16 cellular contexts compared by ENCODE assay signal in genomic region chr17:4136373-4136772, GRCh38. TPM values are rescaled to one million over a fixed set of nuclear protein-coding genes. Genes with fewer than 3 reads are reported as not detected.
DNase-seq lines count a peak whose midpoint lies in the region; ATAC-seq and TF ChIP-seq lines count a peak whose summit lies in the region.
"Had no signal": no experiment of that assay in that cellular context is flagged by ENCODE, and none has a peak within 500 bp of the region (broad histone marks: within the 10 kb centered on the region; RNA-seq: fewer than 3 reads in every experiment).

No MANE protein-coding gene starts in this region.

- no peak overlapping the region for H3K4me3 ChIP-seq in endodermal cell (ENCODE audit: low read length)
- no peak overlapping the region for H3K4me3 ChIP-seq in upper lobe of right lung

- peak overlapping the region; percentile 23 for H3K27ac Mint-ChIP-seq in stimulated activated naive CD8-positive, alpha-beta T cell treated with anti-CD3 and anti-CD28 coated beads, Interleukin-15, Interleukin-2, amounts not matched to agents 100 ng/mL and 50 ng/mL, for 24 hours
- H3K27ac Mint-ChIP-seq in stimulated activated naive CD8-positive, alpha-beta T cell treated with anti-CD3 and anti-CD28 coated beads, Interleukin-15, amount 100 ng/mL, for 72 hours, result no peak overlapping the region
- peak overlapping the region; percentile 50 for H3K27ac Mint-ChIP-seq in endodermal cell
- H3K27ac Mint-ChIP-seq in stimulated activated naive B cell treated with anti-CD40 and anti-IgM and Interleukin-4, amounts not matched to agents 10 μg/mL and 1 μg/mL and 100 μg/mL, for 72 hours, result no peak overlapping the region
- H3K27ac Mint-ChIP-seq: activated CD4-positive, alpha-beta memory T cell treated with anti-CD3 and anti-CD28 coated beads, Interleukin-2, amount 10 ng/mL, durations not matched to agents 7 days and 5 days; type B pancreatic cell had no signal

- no peaks in the 10 kb centered on the region for H3K27me3 ChIP-seq in endodermal cell (ENCODE audit: control insufficient read depth, insufficient read depth, low read length, poor library complexity, severe bottlenecking)
- no peaks in the 10 kb centered on the region for H3K27me3 ChIP-seq in upper lobe of right lung

- intact Hi-C loops in upper lobe of right lung (cut with DNase I), result no loop called here

- H3K27me3 Mint-ChIP-seq in stimulated activated naive CD8-positive, alpha-beta T cell treated with anti-CD3 and anti-CD28 coated beads, Interleukin-15, Interleukin-2, amounts not matched to agents 100 ng/mL and 50 ng/mL, for 24 hours, result no peaks in the 10 kb centered on the region
- H3K27me3 Mint-ChIP-seq in stimulated activated naive CD8-positive, alpha-beta T cell treated with anti-CD3 and anti-CD28 coated beads, Interleukin-15, amount 100 ng/mL, for 72 hours, result no peaks in the 10 kb centered on the region
- no peaks in the 10 kb centered on the region for H3K27me3 Mint-ChIP-seq in endodermal cell (ENCODE audit: insufficient read depth)
- no peaks in the 10 kb centered on the region for H3K27me3 Mint-ChIP-seq in stimulated activated naive B cell treated with anti-CD40 and anti-IgM and Interleukin-4, amounts not matched to agents 10 μg/mL and 1 μg/mL and 100 μg/mL, for 72 hours
- H3K27me3 Mint-ChIP-seq: activated CD4-positive, alpha-beta memory T cell treated with anti-CD3 and anti-CD28 coated beads, Interleukin-2, amount 10 ng/mL, durations not matched to agents 7 days and 5 days; brain; type B pancreatic cell had no signal

- H3K27ac ChIP-seq in endodermal cell (ENCODE audit: low read depth, low read length) (no peak overlapping the region), upper lobe of right lung (no peak overlapping the region)

- no peak overlapping the region for H3K9ac ChIP-seq in endodermal cell (ENCODE audit: extremely low read depth, low read length, poor library complexity, severe bottlenecking)

- H3K9me3 Mint-ChIP-seq in stimulated activated naive CD8-positive, alpha-beta T cell treated with anti-CD3 and anti-CD28 coated beads, Interleukin-15, Interleukin-2, amounts not matched to agents 100 ng/mL and 50 ng/mL, for 24 hours, result no peaks in the 10 kb centered on the region
- H3K9me3 Mint-ChIP-seq in stimulated activated naive CD8-positive, alpha-beta T cell treated with anti-CD3 and anti-CD28 coated beads, Interleukin-15, amount 100 ng/mL, for 72 hours, result no peaks in the 10 kb centered on the region
- H3K9me3 Mint-ChIP-seq in endodermal cell, result no peaks in the 10 kb centered on the region
- H3K9me3 Mint-ChIP-seq in stimulated activated naive B cell treated with anti-CD40 and anti-IgM and Interleukin-4, amounts not matched to agents 10 μg/mL and 1 μg/mL and 100 μg/mL, for 72 hours, result no peaks in the 10 kb centered on the region
- H3K9me3 Mint-ChIP-seq: activated CD4-positive, alpha-beta memory T cell treated with anti-CD3 and anti-CD28 coated beads, Interleukin-2, amount 10 ng/mL, durations not matched to agents 7 days and 5 days; brain; type B pancreatic cell had no signal

- H3K4me1 Mint-ChIP-seq in stimulated activated naive CD8-positive, alpha-beta T cell treated with anti-CD3 and anti-CD28 coated beads, Interleukin-15, Interleukin-2, amounts not matched to agents 100 ng/mL and 50 ng/mL, for 24 hours (ENCODE audit: low read depth), result peaks cover 57% of the 10 kb centered on the region
- peaks cover 50% of the 10 kb centered on the region for H3K4me1 Mint-ChIP-seq in stimulated activated naive CD8-positive, alpha-beta T cell treated with anti-CD3 and anti-CD28 coated beads, Interleukin-15, amount 100 ng/mL, for 72 hours
- peaks cover 1% of the 10 kb centered on the region for H3K4me1 Mint-ChIP-seq in endodermal cell
- peaks cover 39 to 40% of the 10 kb centered on the region in 2 donors for H3K4me1 Mint-ChIP-seq in stimulated activated naive B cell treated with anti-CD40 and anti-IgM and Interleukin-4, amounts not matched to agents 10 μg/mL and 1 μg/mL and 100 μg/mL, for 72 hours

- TF ChIP-seq CTCF in endodermal cell (conservative IDR thresholded peaks at IDR 0.05) (no peak), upper lobe of right lung (IDR thresholded peaks at IDR 0.05) (no peak)

- H3K36me3 Mint-ChIP-seq in stimulated activated naive CD8-positive, alpha-beta T cell treated with anti-CD3 and anti-CD28 coated beads, Interleukin-15, Interleukin-2, amounts not matched to agents 100 ng/mL and 50 ng/mL, for 24 hours (ENCODE audit: low read depth), result peaks cover 13% of the 10 kb centered on the region
- no peaks in the 10 kb centered on the region for H3K36me3 Mint-ChIP-seq in endodermal cell (ENCODE audit: low read depth)
- H3K36me3 Mint-ChIP-seq in stimulated activated naive B cell treated with anti-CD40 and anti-IgM and Interleukin-4, amounts not matched to agents 10 μg/mL and 1 μg/mL and 100 μg/mL, for 72 hours, result peaks cover 10 to 25% of the 10 kb centered on the region in 2 donors
- H3K36me3 Mint-ChIP-seq: type B pancreatic cell had no signal

- ATAC-seq in stimulated activated naive CD8-positive, alpha-beta T cell treated with anti-CD3 and anti-CD28 coated beads, Interleukin-15, amount 100 ng/mL, for 72 hours, result no peak
- ATAC-seq in upper lobe of right lung (peak; percentile 92), HG02885 (IDR thresholded peaks at IDR 0.05; ENCODE audit: poor library complexity, unreplicated experiment) (no peak), GM21737 (IDR thresholded peaks at IDR 0.05; ENCODE audit: unreplicated experiment) (no peak)
- ATAC-seq in stimulated activated naive B cell treated with anti-CD40 and anti-IgM and Interleukin-4, amounts not matched to agents 10 μg/mL and 1 μg/mL and 100 μg/mL, for 72 hours (replicated peaks), result no peak

- H3K4me1 ChIP-seq in endodermal cell (ENCODE audit: control insufficient read depth, insufficient read depth, low read length), result peaks cover 6% of the 10 kb centered on the region
- H3K4me1 ChIP-seq in upper lobe of right lung, result peaks cover 40% of the 10 kb centered on the region

- H3K9me3 ChIP-seq in endodermal cell (ENCODE audit: control insufficient read depth, low read length) (no peaks in the 10 kb centered on the region), upper lobe of right lung (no peaks in the 10 kb centered on the region)

- DNase-seq in stimulated activated naive CD8-positive, alpha-beta T cell treated with anti-CD3 and anti-CD28 coated beads, Interleukin-15, amount 100 ng/mL, for 72 hours, result no peak
- DNase-seq in endodermal cell (no peak), medulla oblongata (ENCODE audit: extremely low spot score) (peak; percentile 26), upper lobe of right lung (peak; percentile 89)
- no peak for DNase-seq in stimulated activated naive B cell treated with anti-CD40 and anti-IgM and Interleukin-4, amounts not matched to agents 10 μg/mL and 1 μg/mL and 100 μg/mL, for 72 hours
- DNase-seq: ACHN; activated CD4-positive, alpha-beta memory T cell treated with anti-CD3 and anti-CD28 coated beads, Interleukin-2, amount 10 ng/mL, durations not matched to agents 7 days and 5 days; activated gamma-delta T cell; Calu3; mesenchymal stem cell; NCI-H1092 had no signal

- peaks cover 4% of the 10 kb centered on the region for H3K36me3 ChIP-seq in endodermal cell (ENCODE audit: control insufficient read depth, insufficient read depth, low read length)
- peaks cover 8% of the 10 kb centered on the region for H3K36me3 ChIP-seq in upper lobe of right lung

- no peak overlapping the region for H3K4me3 Mint-ChIP-seq in stimulated activated naive CD8-positive, alpha-beta T cell treated with anti-CD3 and anti-CD28 coated beads, Interleukin-15, Interleukin-2, amounts not matched to agents 100 ng/mL and 50 ng/mL, for 24 hours
- no peak overlapping the region for H3K4me3 Mint-ChIP-seq in stimulated activated naive CD8-positive, alpha-beta T cell treated with anti-CD3 and anti-CD28 coated beads, Interleukin-15, amount 100 ng/mL, for 72 hours
- no peak overlapping the region for H3K4me3 Mint-ChIP-seq in endodermal cell
- H3K4me3 Mint-ChIP-seq in stimulated activated naive B cell treated with anti-CD40 and anti-IgM and Interleukin-4, amounts not matched to agents 10 μg/mL and 1 μg/mL and 100 μg/mL, for 72 hours, result no peak overlapping the region
- H3K4me3 Mint-ChIP-seq: activated CD4-positive, alpha-beta memory T cell treated with anti-CD3 and anti-CD28 coated beads, Interleukin-2, amount 10 ng/mL, durations not matched to agents 7 days and 5 days; type B pancreatic cell had no signal

- 93 to 94% methylated on average over 4 to 6 of the region's 6 CpGs for WGBS in endodermal cell (ENCODE audit: insufficient coverage in 1 of 2, insufficient read length in 1 of 2), 2 experiments

RNA-seq across cellular contexts. Expression of gene ZZEF1, which starts 6.5 kb away (rescaled TPM):
- total RNA-seq in endodermal cell, result 10 to 100 TPM; 21.5 to 29.4 TPM
- polyA plus RNA-seq in endodermal cell (2013, experiment 1 of 2), result 15.0 TPM
- 14.1 TPM for polyA plus RNA-seq in endodermal cell (2013, experiment 2 of 2)
- total RNA-seq in upper lobe of right lung, result 50.9 TPM

RNA-seq across cellular contexts. Expression of gene CYB5D2, which starts 6.6 kb away (rescaled TPM):
- total RNA-seq in endodermal cell (1 to 10 TPM; 6.7 to 6.8 TPM), upper lobe of right lung (12.5 TPM)
- 18.3 TPM for polyA plus RNA-seq in endodermal cell (2013, experiment 1 of 2)
- 15.6 TPM for polyA plus RNA-seq in endodermal cell (2013, experiment 2 of 2)

Comparison
In these comparisons a context has a peak if more than half of its experiments do, and no peak if none do; other contexts are left out.
1. H3K27ac Mint-ChIP-seq: peak in stimulated activated naive CD8-positive, alpha-beta T cell treated with anti-CD3 and anti-CD28 coated beads, Interleukin-15, Interleukin-2, amounts not matched to agents 100 ng/mL and 50 ng/mL, for 24 hours (single experiment) and endodermal cell (single experiment); none in stimulated activated naive CD8-positive, alpha-beta T cell treated with anti-CD3 and anti-CD28 coated beads, Interleukin-15, amount 100 ng/mL, for 72 hours (0 of 2) and stimulated activated naive B cell treated with anti-CD40 and anti-IgM and Interleukin-4, amounts not matched to agents 10 μg/mL and 1 μg/mL and 100 μg/mL, for 72 hours (single experiment).
2. DNase-seq: peak in medulla oblongata (single experiment) and upper lobe of right lung (single experiment); none in stimulated activated naive CD8-positive, alpha-beta T cell treated with anti-CD3 and anti-CD28 coated beads, Interleukin-15, amount 100 ng/mL, for 72 hours (0 of 2), endodermal cell (single experiment) and stimulated activated naive B cell treated with anti-CD40 and anti-IgM and Interleukin-4, amounts not matched to agents 10 μg/mL and 1 μg/mL and 100 μg/mL, for 72 hours (single experiment).